Comparison of ENCODE assay signal across 1 cellular context in the genomic region with DNA sequence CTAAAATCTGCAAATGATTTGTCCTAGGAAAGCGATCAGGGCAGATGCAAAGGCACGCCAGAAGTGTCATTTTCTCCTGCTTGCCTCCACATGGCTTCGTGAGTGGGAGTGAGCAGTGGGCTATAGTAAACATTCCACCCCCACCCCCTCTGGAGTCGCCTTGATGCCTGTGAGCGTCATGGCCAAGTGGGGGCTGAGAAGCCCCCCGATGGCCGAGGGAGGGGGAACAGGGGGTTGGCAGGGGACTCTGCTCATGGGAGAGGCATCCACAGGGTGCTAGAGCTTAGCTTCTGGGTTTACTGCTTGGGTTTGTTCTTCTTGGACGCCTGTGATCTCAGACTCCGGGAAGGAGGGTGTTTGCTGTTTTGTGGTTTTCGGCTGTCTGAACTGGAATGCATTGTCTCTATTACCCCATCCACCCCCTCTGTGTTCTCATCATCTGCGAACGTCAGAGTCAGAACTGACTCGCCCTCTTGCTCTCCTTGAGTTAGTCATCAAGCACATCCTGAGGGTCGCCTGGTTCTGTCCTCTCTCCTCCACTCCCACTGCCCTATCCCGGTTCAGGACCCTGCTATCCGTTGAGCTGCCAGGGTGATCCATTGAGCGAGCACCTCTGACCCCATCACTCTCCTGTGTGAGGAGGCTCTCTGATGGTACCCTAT.
A peak's percentile ranks its signal among the peaks of the same experiment; 100 is the strongest.
TF ChIP-seq lines count a peak whose summit lies in the region.

No MANE protein-coding gene starts in this region.

TF ChIP-seq in K562, 482 proteins besides CTCF, POLR2A, EP300 and RAD21 (continues in another document):
- TF ChIP-seq, protein P1, sequence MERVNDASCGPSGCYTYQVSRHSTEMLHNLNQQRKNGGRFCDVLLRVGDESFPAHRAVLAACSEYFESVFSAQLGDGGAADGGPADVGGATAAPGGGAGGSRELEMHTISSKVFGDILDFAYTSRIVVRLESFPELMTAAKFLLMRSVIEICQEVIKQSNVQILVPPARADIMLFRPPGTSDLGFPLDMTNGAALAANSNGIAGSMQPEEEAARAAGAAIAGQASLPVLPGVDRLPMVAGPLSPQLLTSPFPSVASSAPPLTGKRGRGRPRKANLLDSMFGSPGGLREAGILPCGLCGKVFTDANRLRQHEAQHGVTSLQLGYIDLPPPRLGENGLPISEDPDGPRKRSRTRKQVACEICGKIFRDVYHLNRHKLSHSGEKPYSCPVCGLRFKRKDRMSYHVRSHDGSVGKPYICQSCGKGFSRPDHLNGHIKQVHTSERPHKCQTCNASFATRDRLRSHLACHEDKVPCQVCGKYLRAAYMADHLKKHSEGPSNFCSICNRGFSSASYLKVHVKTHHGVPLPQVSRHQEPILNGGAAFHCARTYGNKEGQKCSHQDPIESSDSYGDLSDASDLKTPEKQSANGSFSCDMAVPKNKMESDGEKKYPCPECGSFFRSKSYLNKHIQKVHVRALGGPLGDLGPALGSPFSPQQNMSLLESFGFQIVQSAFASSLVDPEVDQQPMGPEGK (CRISPR knock-in tag; IDR thresholded peaks at IDR 0.05; ENCODE audit: borderline replicate concordance), result no peak
- TF ChIP-seq CXXC5 (CRISPR knock-in tag; IDR thresholded peaks at IDR 0.05), result no peak
- TF ChIP-seq CTBP1 (IDR thresholded peaks at IDR 0.05; ENCODE audit: borderline replicate concordance), result peak; percentile 48; the same call in 1 of the 2 replicates
- TF ChIP-seq NFIX (CRISPR knock-in tag; IDR thresholded peaks at IDR 0.05; ENCODE audit: low read depth), result no peak
- 0 out of 4 replicates have a peak, but pooled peaks of 1 of the 2 experiments have one; percentile 11 for TF ChIP-seq RCOR1 (IDR thresholded peaks at IDR 0.05; ENCODE audit: borderline replicate concordance in 1 of 2, low read depth in 2 of 2, low read length in 2 of 2)
- TF ChIP-seq ESRRA (IDR thresholded peaks at IDR 0.05; ENCODE audit: borderline replicate concordance, low read depth), result peak; percentile 39; the same call in 1 of the 2 replicates
- no peak for TF ChIP-seq ZNF717 (CRISPR knock-in tag; IDR thresholded peaks at IDR 0.05)
- TF ChIP-seq EWSR1 (IDR thresholded peaks at IDR 0.05; ENCODE audit: borderline replicate concordance, low read depth, partially characterized antibody), result no peak
- TF ChIP-seq CEBPG (CRISPR knock-in tag; IDR thresholded peaks at IDR 0.05), result no peak
- TF ChIP-seq CEBPG (tag; conservative IDR thresholded peaks at IDR 0.05 in 1 of 2, IDR thresholded peaks at IDR 0.05 in 1 of 2), result 0 out of 4 replicates have a peak, but pooled peaks of 1 of the 2 experiments have one; percentile 9
- TF ChIP-seq FOSL1 (tag; conservative IDR thresholded peaks at IDR 0.05), result peak; percentile 49
- TF ChIP-seq, protein P2, sequence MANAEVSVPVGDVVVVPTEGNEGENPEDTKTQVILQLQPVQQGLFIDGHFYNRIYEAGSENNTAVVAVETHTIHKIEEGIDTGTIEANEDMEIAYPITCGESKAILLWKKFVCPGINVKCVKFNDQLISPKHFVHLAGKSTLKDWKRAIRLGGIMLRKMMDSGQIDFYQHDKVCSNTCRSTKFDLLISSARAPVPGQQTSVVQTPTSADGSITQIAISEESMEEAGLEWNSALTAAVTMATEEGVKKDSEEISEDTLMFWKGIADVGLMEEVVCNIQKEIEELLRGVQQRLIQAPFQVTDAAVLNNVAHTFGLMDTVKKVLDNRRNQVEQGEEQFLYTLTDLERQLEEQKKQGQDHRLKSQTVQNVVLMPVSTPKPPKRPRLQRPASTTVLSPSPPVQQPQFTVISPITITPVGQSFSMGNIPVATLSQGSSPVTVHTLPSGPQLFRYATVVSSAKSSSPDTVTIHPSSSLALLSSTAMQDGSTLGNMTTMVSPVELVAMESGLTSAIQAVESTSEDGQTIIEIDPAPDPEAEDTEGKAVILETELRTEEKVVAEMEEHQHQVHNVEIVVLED (CRISPR knock-in tag; IDR thresholded peaks at IDR 0.05), result no peak
- peak; percentile 46; the same call in 1 of the 2 replicates for TF ChIP-seq JUN (IDR thresholded peaks at IDR 0.05; ENCODE audit: borderline replicate concordance, low read depth, low read length)
- no peak for TF ChIP-seq JUN (CRISPR knock-in tag; IDR thresholded peaks at IDR 0.05; ENCODE audit: borderline replicate concordance)
- TF ChIP-seq, protein P3, sequence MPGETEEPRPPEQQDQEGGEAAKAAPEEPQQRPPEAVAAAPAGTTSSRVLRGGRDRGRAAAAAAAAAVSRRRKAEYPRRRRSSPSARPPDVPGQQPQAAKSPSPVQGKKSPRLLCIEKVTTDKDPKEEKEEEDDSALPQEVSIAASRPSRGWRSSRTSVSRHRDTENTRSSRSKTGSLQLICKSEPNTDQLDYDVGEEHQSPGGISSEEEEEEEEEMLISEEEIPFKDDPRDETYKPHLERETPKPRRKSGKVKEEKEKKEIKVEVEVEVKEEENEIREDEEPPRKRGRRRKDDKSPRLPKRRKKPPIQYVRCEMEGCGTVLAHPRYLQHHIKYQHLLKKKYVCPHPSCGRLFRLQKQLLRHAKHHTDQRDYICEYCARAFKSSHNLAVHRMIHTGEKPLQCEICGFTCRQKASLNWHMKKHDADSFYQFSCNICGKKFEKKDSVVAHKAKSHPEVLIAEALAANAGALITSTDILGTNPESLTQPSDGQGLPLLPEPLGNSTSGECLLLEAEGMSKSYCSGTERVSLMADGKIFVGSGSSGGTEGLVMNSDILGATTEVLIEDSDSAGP (CRISPR knock-in tag; IDR thresholded peaks at IDR 0.05), result no peak
- TF ChIP-seq ARID1B (IDR thresholded peaks at IDR 0.05), result peak; percentile 41; the same call in 1 of the 2 replicates
- no peak for TF ChIP-seq BMI1 (IDR thresholded peaks at IDR 0.05; ENCODE audit: low read length)
- no peak for TF ChIP-seq E2F3 (CRISPR knock-in tag; IDR thresholded peaks at IDR 0.05)
- TF ChIP-seq GABPA (tag; conservative IDR thresholded peaks at IDR 0.05; ENCODE audit: low read depth), result no peak
- TF ChIP-seq L3MBTL2 (IDR thresholded peaks at IDR 0.05), result 0 out of 2 replicates have a peak, but pooled peaks have one; percentile 26
- TF ChIP-seq, protein P4, sequence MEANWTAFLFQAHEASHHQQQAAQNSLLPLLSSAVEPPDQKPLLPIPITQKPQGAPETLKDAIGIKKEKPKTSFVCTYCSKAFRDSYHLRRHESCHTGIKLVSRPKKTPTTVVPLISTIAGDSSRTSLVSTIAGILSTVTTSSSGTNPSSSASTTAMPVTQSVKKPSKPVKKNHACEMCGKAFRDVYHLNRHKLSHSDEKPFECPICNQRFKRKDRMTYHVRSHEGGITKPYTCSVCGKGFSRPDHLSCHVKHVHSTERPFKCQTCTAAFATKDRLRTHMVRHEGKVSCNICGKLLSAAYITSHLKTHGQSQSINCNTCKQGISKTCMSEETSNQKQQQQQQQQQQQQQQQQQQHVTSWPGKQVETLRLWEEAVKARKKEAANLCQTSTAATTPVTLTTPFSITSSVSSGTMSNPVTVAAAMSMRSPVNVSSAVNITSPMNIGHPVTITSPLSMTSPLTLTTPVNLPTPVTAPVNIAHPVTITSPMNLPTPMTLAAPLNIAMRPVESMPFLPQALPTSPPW (CRISPR knock-in tag; IDR thresholded peaks at IDR 0.05), result peak; percentile 40
- TF ChIP-seq KAT7 (CRISPR knock-in tag; IDR thresholded peaks at IDR 0.05; ENCODE audit: borderline replicate concordance), result no peak
- peak; percentile 91 for TF ChIP-seq CREM (IDR thresholded peaks at IDR 0.05; ENCODE audit: low read depth)
- peak; percentile 79 for TF ChIP-seq EGR1 (conservative IDR thresholded peaks at IDR 0.05)
- TF ChIP-seq, protein P5, sequence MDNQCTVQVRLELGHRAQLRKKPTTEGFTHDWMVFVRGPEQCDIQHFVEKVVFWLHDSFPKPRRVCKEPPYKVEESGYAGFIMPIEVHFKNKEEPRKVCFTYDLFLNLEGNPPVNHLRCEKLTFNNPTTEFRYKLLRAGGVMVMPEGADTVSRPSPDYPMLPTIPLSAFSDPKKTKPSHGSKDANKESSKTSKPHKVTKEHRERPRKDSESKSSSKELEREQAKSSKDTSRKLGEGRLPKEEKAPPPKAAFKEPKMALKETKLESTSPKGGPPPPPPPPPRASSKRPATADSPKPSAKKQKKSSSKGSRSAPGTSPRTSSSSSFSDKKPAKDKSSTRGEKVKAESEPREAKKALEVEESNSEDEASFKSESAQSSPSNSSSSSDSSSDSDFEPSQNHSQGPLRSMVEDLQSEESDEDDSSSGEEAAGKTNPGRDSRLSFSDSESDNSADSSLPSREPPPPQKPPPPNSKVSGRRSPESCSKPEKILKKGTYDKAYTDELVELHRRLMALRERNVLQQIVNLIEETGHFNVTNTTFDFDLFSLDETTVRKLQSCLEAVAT (IDR thresholded peaks at IDR 0.05), result peak in 1 of 2 experiments; percentile 79; a peak in 2 of 4 replicates
- peak; percentile 22 for TF ChIP-seq MEIS2 (IDR thresholded peaks at IDR 0.05; ENCODE audit: partially characterized antibody)
- no peak for TF ChIP-seq KLF13 (tag; IDR thresholded peaks at IDR 0.05; ENCODE audit: borderline replicate concordance, low read depth)
- no peak for TF ChIP-seq THRAP3 (IDR thresholded peaks at IDR 0.05; ENCODE audit: borderline replicate concordance)
- no peak for TF ChIP-seq SNRNP70 (optimal IDR thresholded peaks at IDR 0.05; ENCODE audit: low read depth, low read length)
- TF ChIP-seq, protein P6, sequence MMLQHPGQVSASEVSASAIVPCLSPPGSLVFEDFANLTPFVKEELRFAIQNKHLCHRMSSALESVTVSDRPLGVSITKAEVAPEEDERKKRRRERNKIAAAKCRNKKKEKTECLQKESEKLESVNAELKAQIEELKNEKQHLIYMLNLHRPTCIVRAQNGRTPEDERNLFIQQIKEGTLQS (IDR thresholded peaks at IDR 0.05), result peak; percentile 75
- TF ChIP-seq, protein P6 (CRISPR knock-in tag; conservative IDR thresholded peaks at IDR 0.05), result no peak
- 0 out of 2 replicates have a peak, but pooled peaks have one; percentile 56 for TF ChIP-seq ZBTB7A (IDR thresholded peaks at IDR 0.05; ENCODE audit: borderline replicate concordance, control insufficient read depth, low read depth, low read length)
- no peak for TF ChIP-seq TBP (optimal IDR thresholded peaks at IDR 0.05; ENCODE audit: low read depth, low read length)
- peak; percentile 41; the same call in 1 of the 2 replicates for TF ChIP-seq SMARCE1 (IDR thresholded peaks at IDR 0.05)
- TF ChIP-seq, protein P7, sequence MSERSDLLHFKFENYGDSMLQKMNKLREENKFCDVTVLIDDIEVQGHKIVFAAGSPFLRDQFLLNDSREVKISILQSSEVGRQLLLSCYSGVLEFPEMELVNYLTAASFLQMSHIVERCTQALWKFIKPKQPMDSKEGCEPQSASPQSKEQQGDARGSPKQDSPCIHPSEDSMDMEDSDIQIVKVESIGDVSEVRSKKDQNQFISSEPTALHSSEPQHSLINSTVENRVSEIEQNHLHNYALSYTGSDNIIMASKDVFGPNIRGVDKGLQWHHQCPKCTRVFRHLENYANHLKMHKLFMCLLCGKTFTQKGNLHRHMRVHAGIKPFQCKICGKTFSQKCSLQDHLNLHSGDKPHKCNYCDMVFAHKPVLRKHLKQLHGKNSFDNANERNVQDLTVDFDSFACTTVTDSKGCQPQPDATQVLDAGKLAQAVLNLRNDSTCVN (CRISPR knock-in tag; IDR thresholded peaks at IDR 0.05), result no peak
- peak; percentile 77 for TF ChIP-seq SOX6 (IDR thresholded peaks at IDR 0.05)
- no peak for TF ChIP-seq SRSF9 (IDR thresholded peaks at IDR 0.05; ENCODE audit: borderline replicate concordance, low read depth, low read length)
- no peak for TF ChIP-seq ZNF354B (CRISPR knock-in tag; IDR thresholded peaks at IDR 0.05)
- TF ChIP-seq CREB1 (IDR thresholded peaks at IDR 0.05), result peak; percentile 68
- no peak for TF ChIP-seq CREB1 (CRISPR knock-in tag; IDR thresholded peaks at IDR 0.05)
- TF ChIP-seq, protein P8, sequence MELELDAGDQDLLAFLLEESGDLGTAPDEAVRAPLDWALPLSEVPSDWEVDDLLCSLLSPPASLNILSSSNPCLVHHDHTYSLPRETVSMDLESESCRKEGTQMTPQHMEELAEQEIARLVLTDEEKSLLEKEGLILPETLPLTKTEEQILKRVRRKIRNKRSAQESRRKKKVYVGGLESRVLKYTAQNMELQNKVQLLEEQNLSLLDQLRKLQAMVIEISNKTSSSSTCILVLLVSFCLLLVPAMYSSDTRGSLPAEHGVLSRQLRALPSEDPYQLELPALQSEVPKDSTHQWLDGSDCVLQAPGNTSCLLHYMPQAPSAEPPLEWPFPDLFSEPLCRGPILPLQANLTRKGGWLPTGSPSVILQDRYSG (tag; conservative IDR thresholded peaks at IDR 0.05; ENCODE audit: low read depth), result no peak
- peak; percentile 33; the same call in 1 of the 2 replicates for TF ChIP-seq JUND (IDR thresholded peaks at IDR 0.05; ENCODE audit: borderline replicate concordance, low read depth, low read length)
- 0 out of 3 replicates have a peak, but pooled peaks have one; percentile 33 for TF ChIP-seq JUND (tag; IDR thresholded peaks at IDR 0.05; ENCODE audit: borderline replicate concordance, low read depth, low read length)
- TF ChIP-seq SRF (CRISPR knock-in tag; IDR thresholded peaks at IDR 0.05), result no peak
- TF ChIP-seq, protein P9, sequence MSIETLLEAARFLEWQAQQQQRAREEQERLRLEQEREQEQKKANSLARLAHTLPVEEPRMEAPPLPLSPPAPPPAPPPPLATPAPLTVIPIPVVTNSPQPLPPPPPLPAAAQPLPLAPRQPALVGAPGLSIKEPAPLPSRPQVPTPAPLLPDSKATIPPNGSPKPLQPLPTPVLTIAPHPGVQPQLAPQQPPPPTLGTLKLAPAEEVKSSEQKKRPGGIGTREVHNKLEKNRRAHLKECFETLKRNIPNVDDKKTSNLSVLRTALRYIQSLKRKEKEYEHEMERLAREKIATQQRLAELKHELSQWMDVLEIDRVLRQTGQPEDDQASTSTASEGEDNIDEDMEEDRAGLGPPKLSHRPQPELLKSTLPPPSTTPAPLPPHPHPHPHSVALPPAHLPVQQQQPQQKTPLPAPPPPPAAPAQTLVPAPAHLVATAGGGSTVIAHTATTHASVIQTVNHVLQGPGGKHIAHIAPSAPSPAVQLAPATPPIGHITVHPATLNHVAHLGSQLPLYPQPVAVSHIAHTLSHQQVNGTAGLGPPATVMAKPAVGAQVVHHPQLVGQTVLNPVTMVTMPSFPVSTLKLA (conservative IDR thresholded peaks at IDR 0.05), result peak in 1 of 2 experiments; percentile 45; a peak in 2 of 4 replicates
- TF ChIP-seq, protein P10, sequence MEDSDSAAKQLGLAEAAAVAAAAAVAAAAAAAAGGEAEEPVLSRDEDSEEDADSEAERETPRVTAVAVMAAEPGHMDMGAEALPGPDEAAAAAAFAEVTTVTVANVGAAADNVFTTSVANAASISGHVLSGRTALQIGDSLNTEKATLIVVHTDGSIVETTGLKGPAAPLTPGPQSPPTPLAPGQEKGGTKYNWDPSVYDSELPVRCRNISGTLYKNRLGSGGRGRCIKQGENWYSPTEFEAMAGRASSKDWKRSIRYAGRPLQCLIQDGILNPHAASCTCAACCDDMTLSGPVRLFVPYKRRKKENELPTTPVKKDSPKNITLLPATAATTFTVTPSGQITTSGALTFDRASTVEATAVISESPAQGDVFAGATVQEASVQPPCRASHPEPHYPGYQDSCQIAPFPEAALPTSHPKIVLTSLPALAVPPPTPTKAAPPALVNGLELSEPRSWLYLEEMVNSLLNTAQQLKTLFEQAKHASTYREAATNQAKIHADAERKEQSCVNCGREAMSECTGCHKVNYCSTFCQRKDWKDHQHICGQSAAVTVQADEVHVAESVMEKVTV (CRISPR knock-in tag; IDR thresholded peaks at IDR 0.05), result no peak
- no peak for TF ChIP-seq RBM15 (IDR thresholded peaks at IDR 0.05; ENCODE audit: insufficient read depth, low read length)
- TF ChIP-seq ATF1 (CRISPR knock-in tag; IDR thresholded peaks at IDR 0.05), result no peak
- TF ChIP-seq ATF1 (tag; IDR thresholded peaks at IDR 0.05), result 0 out of 2 replicates have a peak, but pooled peaks have one; percentile 10
- peak; percentile 52; the same call in 1 of the 2 replicates for TF ChIP-seq KLF16 (IDR thresholded peaks at IDR 0.05)
- no peak for TF ChIP-seq ZNF384 (IDR thresholded peaks at IDR 0.05; ENCODE audit: low read depth, low read length)
